Comparison of ENCODE assay signal across 8 cellular contexts in the genomic region with DNA sequence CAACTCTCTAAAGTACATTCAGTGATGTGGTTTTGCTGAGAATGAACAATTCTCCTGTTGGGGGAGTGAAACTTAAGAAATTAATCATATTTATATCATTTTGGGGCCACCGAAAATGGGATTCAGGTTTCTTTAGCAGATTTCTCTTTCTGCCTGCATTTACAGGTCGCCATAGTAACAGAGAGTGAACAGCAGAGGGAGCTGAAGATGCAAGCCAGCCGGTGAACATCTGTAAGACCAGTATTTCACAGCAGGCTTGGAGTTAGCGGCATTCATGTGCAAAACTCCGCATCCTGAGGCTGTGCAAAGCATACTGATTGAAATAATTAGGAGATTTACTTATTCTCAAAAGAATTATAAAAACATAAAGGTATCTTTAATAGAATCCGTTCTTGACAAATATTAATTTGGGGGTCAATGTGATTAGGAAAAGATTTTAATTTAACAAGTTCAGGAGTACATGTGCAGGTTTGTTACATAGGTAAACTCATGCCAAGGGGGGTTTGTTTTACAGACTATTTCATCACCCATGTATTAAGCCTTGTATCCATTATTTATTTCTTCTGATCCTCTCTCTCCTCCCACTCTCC. TPM values are rescaled to one million over a fixed set of nuclear protein-coding genes. Genes with fewer than 3 reads are reported as not detected.
DNase-seq lines count a peak whose midpoint lies in the region; ATAC-seq and TF ChIP-seq lines count a peak whose summit lies in the region.

No MANE protein-coding gene starts in this region.

- BruUV-seq in IMR-90 (replicated peaks; lab: Mats Ljungman, UMichigan), result no TSS peak

- TF ChIP-seq RAD21 in IMR-90 (IDR thresholded peaks at IDR 0.05; ENCODE audit: low read length), result peak; percentile 74

- H3K18ac ChIP-seq in IMR-90 (ENCODE audit: low read depth, low read length), result no peak overlapping the region

- TF ChIP-seq POLR2A in IMR-90 (IDR thresholded peaks at IDR 0.05; ENCODE audit: low read depth, low read length), result no peak

- H4K8ac ChIP-seq in IMR-90 (ENCODE audit: low read depth in 2 of 2, low read length in 2 of 2), result no peak overlapping the region

- no peaks in the 10 kb centered on the region for H3K79me1 ChIP-seq in IMR-90 (ENCODE audit: low read depth in 1 of 2, low read length in 2 of 2)

- CTCF ChIA-PET in IMR-90 (lab: Yijun Ruan, JAX), result interaction anchor here (1.0 to 4.0 kb wide), 6 partner anchors 10 to 154 kb away, joined by 3 to 26 read pairs (median 4); no protein-coding TSS in a partner anchor
- CTCF ChIA-PET in RWPE1 (lab: Yijun Ruan, JAX), result interaction anchor here (0.6 to 1.9 kb wide), 7 partner anchors 12 to 1021 kb away, joined by 3 to 13 read pairs (median 3); no protein-coding TSS in a partner anchor

- no peaks in the 10 kb centered on the region for H3K9me1 ChIP-seq in IMR-90 (ENCODE audit: insufficient read depth, low read length)

- dilution Hi-C loops in IMR-90 (cut with HindIII; ENCODE audit: low sequenced_read_pairs, unreplicated experiment), result no loop called here

- no peak overlapping the region for H3K4ac ChIP-seq in IMR-90 (ENCODE audit: low read depth, low read length)

- H2BK120ac ChIP-seq in IMR-90 (ENCODE audit: low read depth, low read length), result no peak overlapping the region

- H3K4me1 ChIP-seq in IMR-90 (ENCODE audit: control insufficient read depth, insufficient read depth, low read length), result no peaks in the 10 kb centered on the region

- no peak overlapping the region for H2AFZ ChIP-seq in IMR-90 (replicated peaks; ENCODE audit: low read length, poor library complexity)

- TF ChIP-seq CTCF in IMR-90 (conservative IDR thresholded peaks at IDR 0.05; ENCODE audit: low read depth, low read length) (peak; percentile 75), RWPE1 (conservative IDR thresholded peaks at IDR 0.05; ENCODE audit: low read depth) (peak; percentile 79)

- no peaks in the 10 kb centered on the region for H3K36me3 ChIP-seq in IMR-90 (ENCODE audit: control insufficient read depth, insufficient read depth, low read length)

- no peak overlapping the region for H3K9ac ChIP-seq in IMR-90 (ENCODE audit: low read depth, low read length)

- no peak overlapping the region for H3K4me2 ChIP-seq in IMR-90 (ENCODE audit: low read depth, low read length)

- ATAC-seq in GM21717 (IDR thresholded peaks at IDR 0.05; ENCODE audit: unreplicated experiment), result peak; percentile 100
- peak; percentile 96 for ATAC-seq in IMR-90 (ENCODE audit: low read depth)

- H2AK5ac ChIP-seq in IMR-90 (ENCODE audit: low read depth, low read length), result no peak overlapping the region

- no peak overlapping the region for H3K56ac ChIP-seq in IMR-90 (ENCODE audit: extremely low read depth, insufficient read depth, low read length)

- POLR2A ChIA-PET in IMR-90 (lab: Charles Lee; ENCODE audit: unreplicated experiment), result interaction anchor here (0.6 kb wide), 1 partner anchor 14 kb away, joined by 4 read pairs; no protein-coding TSS in a partner anchor
- POLR2A ChIA-PET in RWPE1 (lab: Yijun Ruan, JAX; ENCODE audit: low non-redundant PET), result no interaction called here

- no peak overlapping the region for H4K5ac ChIP-seq in IMR-90 (ENCODE audit: low read depth, low read length)

- in situ Hi-C loops in IMR-90 (cut with MboI; ENCODE audit: low sequenced_read_pairs), result loop anchor here (10.0 kb wide), 1 partner anchor 153 kb away; no protein-coding TSS in a partner anchor

- H2BK15ac ChIP-seq in IMR-90 (ENCODE audit: low read depth, low read length), result no peak overlapping the region

- no peak overlapping the region for H2BK20ac ChIP-seq in IMR-90 (ENCODE audit: low read depth, low read length)

- no peak overlapping the region for H3K4me3 ChIP-seq in IMR-90 (ENCODE audit: insufficient read depth, low read depth, low read length)

- no peak overlapping the region for H3K23ac ChIP-seq in IMR-90 (ENCODE audit: low read depth, low read length)

- H2BK5ac ChIP-seq in IMR-90 (ENCODE audit: low read depth, low read length, poor library complexity, severe bottlenecking), result no peak overlapping the region

- H2AK9ac ChIP-seq in IMR-90 (replicated peaks; ENCODE audit: low read depth, low read length, poor library complexity), result no peak overlapping the region

- H4K20me1 ChIP-seq in IMR-90 (ENCODE audit: insufficient read depth, low read length), result no peaks in the 10 kb centered on the region

- DNase-seq in ELR (ENCODE audit: low read depth) (peak; percentile 74), IMR-90 (peak; percentile 79), RWPE1 (ENCODE audit: low spot score) (peak; percentile 57), globus pallidus (ENCODE audit: low spot score) (peak; percentile 65), pons (ENCODE audit: low spot score) (peak; percentile 68)
- DNase-seq in activated effector memory CD4-positive, alpha-beta T cell treated with anti-CD3 and anti-CD28 coated beads, Interleukin-2, amount 50 U/mL, for 16 hours, result peak; percentile 77
- DNase-seq in NK-92 treated with Interleukin-12 subunit alpha and Interleukin-12 subunit beta, amount 100 ng/mL, for 24 hours (lab: John Stamatoyannopoulos, UW), result no peak

- WGBS in IMR-90 (ENCODE audit: extremely low coverage in 2 of 2, insufficient read length in 1 of 2), 2 experiments, result no CpG with 5 or more reads among the region's 6 CpGs

- H3K27ac ChIP-seq in IMR-90 (ENCODE audit: insufficient read depth, low read length) (no peak overlapping the region), RWPE1 (no peak overlapping the region)

- H4K91ac ChIP-seq in IMR-90 (ENCODE audit: insufficient read depth, low read depth, low read length), result no peak overlapping the region

- H3K27me3 ChIP-seq in IMR-90 (ENCODE audit: control insufficient read depth, insufficient read depth, low read length), result no peaks in the 10 kb centered on the region

- no peaks in the 10 kb centered on the region for H3K9me3 ChIP-seq in IMR-90 (ENCODE audit: control insufficient read depth, insufficient read depth, low read length)

- no peak overlapping the region for H3K14ac ChIP-seq in IMR-90 (replicated peaks; ENCODE audit: low read depth, low read length)

- intact Hi-C loops in IMR-90 (cut with micrococcal nuclease), result loop anchor here (1.0 to 10.0 kb wide), 2 partner anchors 149 to 343 kb away; no protein-coding TSS in a partner anchor

TF ChIP-seq in IMR-90, 13 proteins besides CTCF, POLR2A, EP300 and RAD21:
- TF ChIP-seq CEBPB (IDR thresholded peaks at IDR 0.05; ENCODE audit: low read depth, low read length) (no peak), SMC3 (IDR thresholded peaks at IDR 0.05; ENCODE audit: low read depth, low read length) (peak; percentile 83), RCOR1 (IDR thresholded peaks at IDR 0.05; ENCODE audit: insufficient replicate concordance, low read length) (no peak), MAFK (IDR thresholded peaks at IDR 0.05; ENCODE audit: low read depth, low read length) (no peak), USF2 (IDR thresholded peaks at IDR 0.05; ENCODE audit: low read depth, low read length) (no peak), RFX5 (IDR thresholded peaks at IDR 0.05; ENCODE audit: low read depth, low read length) (no peak), MXI1 (IDR thresholded peaks at IDR 0.05; ENCODE audit: borderline replicate concordance, low read depth, low read length) (no peak)
- TF ChIP-seq, protein P1, sequence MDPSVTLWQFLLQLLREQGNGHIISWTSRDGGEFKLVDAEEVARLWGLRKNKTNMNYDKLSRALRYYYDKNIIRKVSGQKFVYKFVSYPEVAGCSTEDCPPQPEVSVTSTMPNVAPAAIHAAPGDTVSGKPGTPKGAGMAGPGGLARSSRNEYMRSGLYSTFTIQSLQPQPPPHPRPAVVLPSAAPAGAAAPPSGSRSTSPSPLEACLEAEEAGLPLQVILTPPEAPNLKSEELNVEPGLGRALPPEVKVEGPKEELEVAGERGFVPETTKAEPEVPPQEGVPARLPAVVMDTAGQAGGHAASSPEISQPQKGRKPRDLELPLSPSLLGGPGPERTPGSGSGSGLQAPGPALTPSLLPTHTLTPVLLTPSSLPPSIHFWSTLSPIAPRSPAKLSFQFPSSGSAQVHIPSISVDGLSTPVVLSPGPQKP (IDR thresholded peaks at IDR 0.05; ENCODE audit: borderline replicate concordance, low read depth, low read length), result no peak

RNA-seq across cellular contexts. Expression of gene HSF2, which starts 17.9 kb away (rescaled TPM):
- 28.9 and 31.1 TPM in 2 replicates for total RNA-seq in IMR-90 (2012; rRNA removed)
- 17.6 and 19.0 TPM in 2 replicates for polyA plus RNA-seq in IMR-90 (2012; rRNA removed)
- 4.1 and 10.5 TPM in 2 replicates for polyA plus RNA-seq in IMR-90 (2012; cell fraction: cytosol; rRNA removed)
- 6.2 and 53.7 TPM in 2 replicates for polyA plus RNA-seq in IMR-90 (2012; cell fraction: nucleus; rRNA removed; ENCODE audit: low replicate concordance)
